2 cellular contexts compared by ENCODE assay signal in the genomic region with DNA sequence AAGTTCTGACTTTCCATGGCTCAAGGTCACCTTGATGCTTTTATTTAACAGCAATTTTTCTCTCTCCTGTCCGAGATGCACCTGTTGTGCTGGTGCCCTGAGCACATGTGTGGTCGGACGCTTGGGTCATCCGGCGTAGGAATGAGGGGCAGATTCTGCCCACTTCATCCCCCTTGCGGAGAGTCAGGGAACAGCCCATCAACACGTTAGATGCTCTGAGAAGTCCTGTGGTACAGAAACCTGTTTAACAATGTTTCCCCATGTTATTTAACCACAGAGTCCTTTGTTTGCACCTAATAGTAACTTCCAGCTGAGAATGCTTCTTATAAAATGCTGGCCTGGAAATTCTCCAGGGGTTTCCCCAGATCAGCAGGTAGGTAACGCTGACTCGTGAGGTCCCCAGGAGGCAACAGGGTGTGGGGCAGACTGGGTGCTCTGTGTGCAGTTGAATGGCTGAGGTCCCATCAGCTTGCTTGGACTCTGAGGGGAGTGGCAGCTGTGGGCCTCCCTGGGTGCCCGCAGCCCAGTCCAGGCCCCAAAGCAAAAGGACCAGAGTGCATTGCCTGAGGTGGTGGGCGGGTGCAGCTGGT.
TF ChIP-seq lines count a peak whose summit lies in the region.

No MANE protein-coding gene starts in this region.

TF ChIP-seq in K562, 482 proteins besides CTCF, POLR2A, EP300 and RAD21:
- TF ChIP-seq ZNF239 (CRISPR knock-in tag; IDR thresholded peaks at IDR 0.05) (peak; percentile 72), IRF9 (tag; IDR thresholded peaks at IDR 0.05) (no peak)
TF ChIP-seq in K562: peak in this region for 1.

TF ChIP-seq in liver, 16 proteins besides CTCF, POLR2A, EP300 and RAD21 (continued from another document):
- TF ChIP-seq, protein P1, sequence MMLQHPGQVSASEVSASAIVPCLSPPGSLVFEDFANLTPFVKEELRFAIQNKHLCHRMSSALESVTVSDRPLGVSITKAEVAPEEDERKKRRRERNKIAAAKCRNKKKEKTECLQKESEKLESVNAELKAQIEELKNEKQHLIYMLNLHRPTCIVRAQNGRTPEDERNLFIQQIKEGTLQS (IDR thresholded peaks at IDR 0.05): no peak
- TF ChIP-seq RXRA (IDR thresholded peaks at IDR 0.05) (no peak), HNF4A (conservative IDR thresholded peaks at IDR 0.05) (no peak), TAF1 (conservative IDR thresholded peaks at IDR 0.05) (no peak), REST (IDR thresholded peaks at IDR 0.05) (no peak), GABPA (IDR thresholded peaks at IDR 0.05 in 1 of 2, conservative IDR thresholded peaks at IDR 0.05 in 1 of 2) (no peak), YY1 (IDR thresholded peaks at IDR 0.05) (no peak), JUND (IDR thresholded peaks at IDR 0.05) (no peak), EGR1 (IDR thresholded peaks at IDR 0.05; ENCODE audit: low read depth in 2 of 2) (no peak), MAX (IDR thresholded peaks at IDR 0.05) (no peak), SP1 (IDR thresholded peaks at IDR 0.05) (no peak), NR2F2 (IDR thresholded peaks at IDR 0.05) (no peak), HNF4G (IDR thresholded peaks at IDR 0.05) (no peak), FOXA2 (IDR thresholded peaks at IDR 0.05) (no peak)
- TF ChIP-seq, protein P2, sequence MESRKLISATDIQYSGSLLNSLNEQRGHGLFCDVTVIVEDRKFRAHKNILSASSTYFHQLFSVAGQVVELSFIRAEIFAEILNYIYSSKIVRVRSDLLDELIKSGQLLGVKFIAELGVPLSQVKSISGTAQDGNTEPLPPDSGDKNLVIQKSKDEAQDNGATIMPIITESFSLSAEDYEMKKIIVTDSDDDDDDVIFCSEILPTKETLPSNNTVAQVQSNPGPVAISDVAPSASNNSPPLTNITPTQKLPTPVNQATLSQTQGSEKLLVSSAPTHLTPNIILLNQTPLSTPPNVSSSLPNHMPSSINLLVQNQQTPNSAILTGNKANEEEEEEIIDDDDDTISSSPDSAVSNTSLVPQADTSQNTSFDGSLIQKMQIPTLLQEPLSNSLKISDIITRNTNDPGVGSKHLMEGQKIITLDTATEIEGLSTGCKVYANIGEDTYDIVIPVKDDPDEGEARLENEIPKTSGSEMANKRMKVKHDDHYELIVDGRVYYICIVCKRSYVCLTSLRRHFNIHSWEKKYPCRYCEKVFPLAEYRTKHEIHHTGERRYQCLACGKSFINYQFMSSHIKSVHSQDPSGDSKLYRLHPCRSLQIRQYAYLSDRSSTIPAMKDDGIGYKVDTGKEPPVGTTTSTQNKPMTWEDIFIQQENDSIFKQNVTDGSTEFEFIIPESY (IDR thresholded peaks at IDR 0.05): no peak
